25 cellular contexts compared by ENCODE assay signal in the genomic region with DNA sequence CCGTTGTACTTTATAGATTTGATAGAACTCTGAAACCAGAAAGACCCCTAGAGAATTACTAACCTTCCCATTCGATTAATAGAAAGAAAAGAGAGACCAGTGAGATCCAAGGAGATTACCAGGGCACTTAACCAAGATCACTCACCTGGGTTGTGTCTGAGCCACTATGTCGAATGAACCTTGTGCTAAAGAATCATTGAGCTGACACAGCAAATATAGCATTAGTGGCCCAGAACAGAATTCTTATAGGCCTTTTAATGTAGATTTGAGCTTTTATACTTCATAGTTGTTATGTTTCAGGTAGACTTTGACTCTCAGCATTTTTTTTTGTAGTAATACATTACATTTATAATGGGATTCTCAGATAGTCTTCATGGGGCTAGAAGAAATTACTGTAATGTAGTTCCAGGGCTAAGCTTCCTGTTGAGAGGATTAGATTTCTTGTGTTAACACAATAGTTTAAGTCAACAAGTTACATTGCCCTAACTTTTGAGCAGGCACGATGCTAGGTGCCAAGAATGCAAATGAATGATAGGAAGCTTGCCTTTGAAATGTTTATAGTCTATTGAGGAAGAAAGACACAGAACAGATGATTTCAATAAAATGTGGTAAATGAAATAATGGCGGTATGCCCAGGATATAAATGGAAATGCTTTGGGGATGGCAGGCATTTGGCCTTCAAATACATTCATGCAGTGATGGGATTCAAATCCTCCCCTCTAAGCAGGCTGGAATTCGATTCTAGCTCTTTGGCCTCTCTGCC. TPM values are rescaled to one million over a fixed set of nuclear protein-coding genes. Genes with fewer than 3 reads are reported as not detected.
DNase-seq lines count a peak whose midpoint lies in the region; ATAC-seq and TF ChIP-seq lines count a peak whose summit lies in the region.
"Had no signal": no experiment of that assay in that cellular context is flagged by ENCODE, and none has a peak within 500 bp of the region (broad histone marks: within the 10 kb centered on the region; RNA-seq: fewer than 3 reads in every experiment).

No MANE protein-coding gene starts in this region.

- H3K4me1 ChIP-seq in fibroblast of lung (ENCODE audit: control insufficient read depth, extremely low read depth, insufficient read depth, low read length) = no peaks in the 10 kb centered on the region
- H3K4me1 ChIP-seq in neuronal stem cell (ENCODE audit: control insufficient read depth in 2 of 2, insufficient read depth in 1 of 2, low read depth in 1 of 2, low read length in 2 of 2) = peaks cover 5 to 29% of the 10 kb centered on the region in 2 donors
- H3K4me1 ChIP-seq: pancreas had no signal

- no peak overlapping the region for H2BK12ac ChIP-seq in neuronal stem cell (ENCODE audit: low read length)

- H3K27me3 ChIP-seq in fibroblast of lung (ENCODE audit: control insufficient read depth, insufficient read depth, low read length) = no peaks in the 10 kb centered on the region
- H3K27me3 ChIP-seq in neuronal stem cell (ENCODE audit: control insufficient read depth in 3 of 3, insufficient read depth in 3 of 3, low read depth in 1 of 3, low read length in 3 of 3) = no peaks in the 10 kb centered on the region
- H3K27me3 ChIP-seq: pancreas, SJCRH30, tibial nerve had no signal

- H2BK120ac ChIP-seq in neuronal stem cell (ENCODE audit: low read depth, low read length) = no peak overlapping the region

- H3K4ac ChIP-seq in neuronal stem cell (ENCODE audit: low read length) = no peak overlapping the region

- H3K27ac ChIP-seq in fibroblast of lung (ENCODE audit: insufficient read depth, low read length) (no peak overlapping the region), neuronal stem cell (replicated peaks; ENCODE audit: low read length) (no peak overlapping the region)
- H3K27ac ChIP-seq: 22Rv1, pancreas, PC-9, SJCRH30, tibial nerve had no signal

- no peak overlapping the region for H4K8ac ChIP-seq in neuronal stem cell (ENCODE audit: low read depth, low read length)

- no peak overlapping the region for H2AFZ ChIP-seq in fibroblast of lung (ENCODE audit: low read length)
- H2AFZ ChIP-seq in neuronal stem cell (ENCODE audit: low read length) = no peak overlapping the region
- H2AFZ ChIP-seq: PC-9 had no signal

- peaks cover 7% of the 10 kb centered on the region for H3K36me3 ChIP-seq in fibroblast of lung (ENCODE audit: control insufficient read depth, insufficient read depth, low read length)
- peaks cover 0 to 68% of the 10 kb centered on the region in 2 donors for H3K36me3 ChIP-seq in neuronal stem cell (replicated peaks in 1 of 2; ENCODE audit: control insufficient read depth in 2 of 2, insufficient read depth in 2 of 2, low read length in 2 of 2)

- H3K14ac ChIP-seq in neuronal stem cell (ENCODE audit: low read length) = no peak overlapping the region

- H4K91ac ChIP-seq in neuronal stem cell (ENCODE audit: low read depth, low read length, poor library complexity) = no peak overlapping the region

- H3K23ac ChIP-seq in neuronal stem cell (ENCODE audit: low read depth, low read length, poor library complexity) = no peak overlapping the region

- H3K9ac ChIP-seq in fibroblast of lung (ENCODE audit: insufficient read depth, low read length) = no peak overlapping the region
- no peak overlapping the region for H3K9ac ChIP-seq in neuronal stem cell (ENCODE audit: low read depth, low read length, poor library complexity)

- no CpG with 5 or more reads among the region's 6 CpGs for WGBS in neuronal stem cell (ENCODE audit: extremely low coverage in 2 of 2, insufficient read length in 2 of 2, insufficient replicate concordance in 1 of 2), 2 donors

- H2BK15ac ChIP-seq in neuronal stem cell (ENCODE audit: low read length) = no peak overlapping the region

- peak; percentile 89 for ATAC-seq in SK-N-SH treated with all-trans-retinoic acid at 6 μM for 48 hours
- ATAC-seq in GM21390 (IDR thresholded peaks at IDR 0.05; ENCODE audit: unreplicated experiment) = no peak
- ATAC-seq: CD8-positive, alpha-beta T cell; pancreas; sciatic nerve; stimulated activated memory B cell treated with anti-CD40 and anti-IgM and Interleukin-4, amounts not matched to agents 10 μg/mL and 1 μg/mL and 100 μg/mL, for 72 hours had no signal

- no peak for TF ChIP-seq CTCF in fibroblast of lung (conservative IDR thresholded peaks at IDR 0.05 in 1 of 2, IDR thresholded peaks at IDR 0.05 in 1 of 2; ENCODE audit: low read depth in 1 of 2, low read length in 2 of 2)

- H3K79me2 ChIP-seq in fibroblast of lung (ENCODE audit: control insufficient read depth, insufficient read depth, low read length) = no peaks in the 10 kb centered on the region

- H4K20me1 ChIP-seq in fibroblast of lung (ENCODE audit: control insufficient read depth, extremely low read depth, insufficient read depth, low read length) = no peaks in the 10 kb centered on the region

- no peaks in the 10 kb centered on the region for H3K9me3 ChIP-seq in fibroblast of lung (ENCODE audit: control insufficient read depth, insufficient read depth, low read depth, low read length)
- H3K9me3 ChIP-seq in neuronal stem cell (replicated peaks in 1 of 2; ENCODE audit: control insufficient read depth in 2 of 2, insufficient read depth in 1 of 2, low read depth in 1 of 2, low read length in 2 of 2) = no peaks in the 10 kb centered on the region
- H3K9me3 ChIP-seq: pancreas, SJCRH30, tibial nerve had no signal

- no peaks in the 10 kb centered on the region for H3K79me1 ChIP-seq in neuronal stem cell (ENCODE audit: low read depth, low read length)

- peak; percentile 19 for DNase-seq in NCI-H2196 (lab: John Stamatoyannopoulos, UW; ENCODE audit: unreplicated experiment)
- DNase-seq in NCI-H2196 treated with DMSO at 0.1 percent for 48 hours (lab: John Stamatoyannopoulos, UW; ENCODE audit: unreplicated experiment) = no peak
- DNase-seq in fibroblast of lung (ENCODE audit: low read depth in 2 of 2) = peak; percentile 47 to 62
- no peak for DNase-seq in epidermal melanocyte (ENCODE audit: insufficient read length, low spot score)
- DNase-seq in neuronal stem cell (ENCODE audit: low spot score) = no peak
- DNase-seq in 8988T = no peak
- DNase-seq: activated B cell treated with CpG ODN at 0.5 μM for 24 hours; activated CD4-positive, alpha-beta memory T cell treated with anti-CD3 and anti-CD28 coated beads for 36 hours; activated naive CD4-positive, alpha-beta T cell treated with anti-CD3 and anti-CD28 coated beads for 36 hours; activated T-cell treated with anti-CD3 and anti-CD28 coated beads, Interleukin-2, amount 50 U/mL, for 1 hour; anterior cingulate cortex; CD8-positive, alpha-beta T cell; DMS53; mammary epithelial cell; NCI-H146; NCI-H2171 treated with DMSO at 0.1 percent for 48 hours; pancreas; PC-9; SJCRH30 had no signal

- no peak overlapping the region for H3K18ac ChIP-seq in neuronal stem cell (ENCODE audit: low read length)

- no peak overlapping the region for H2AK5ac ChIP-seq in neuronal stem cell (ENCODE audit: low read depth, low read length)

- H2BK5ac ChIP-seq in neuronal stem cell (ENCODE audit: low read length) = no peak overlapping the region

- H3K4me2 ChIP-seq in fibroblast of lung (ENCODE audit: extremely low read depth, insufficient read depth, low read length) (no peak overlapping the region), neuronal stem cell (ENCODE audit: insufficient read depth, low read length, poor library complexity, severe bottlenecking) (no peak overlapping the region)
- H3K4me2 ChIP-seq: PC-9 had no signal

- H3K4me3 ChIP-seq in fibroblast of lung (replicated peaks in 1 of 4; ENCODE audit: control extremely low read depth in 1 of 4, insufficient read depth in 1 of 4, low read depth in 3 of 4, low read length in 4 of 4) (no peak overlapping the region), neuronal stem cell (ENCODE audit: low read length in 2 of 2) (no peak overlapping the region)
- H3K4me3 ChIP-seq: pancreas, PC-9, SJCRH30, tibial nerve had no signal

TF ChIP-seq in SK-N-SH treated with all-trans-retinoic acid at 6 μM for 48 hours, 23 proteins besides CTCF, POLR2A, EP300 and RAD21 (continues in another document):
- TF ChIP-seq ARNTL (CRISPR knock-in tag; IDR thresholded peaks at IDR 0.05; ENCODE audit: borderline replicate concordance, low read depth) (no peak), TSHZ2 (CRISPR knock-in tag; IDR thresholded peaks at IDR 0.05) (no peak), ESRRG (CRISPR knock-in tag; IDR thresholded peaks at IDR 0.05) (no peak), GLIS3 (CRISPR knock-in tag; IDR thresholded peaks at IDR 0.05) (no peak), ISL1 (CRISPR knock-in tag; IDR thresholded peaks at IDR 0.05) (peak; percentile 92), ZNF565 (CRISPR knock-in tag; conservative IDR thresholded peaks at IDR 0.05; ENCODE audit: low read depth) (no peak)

RNA-seq across cellular contexts. Expression of gene ABHD10, which starts 24.4 kb away (rescaled TPM):
- 38.5 and 48.6 TPM in 2 replicates for total RNA-seq in fibroblast of lung
- 29.8 and 31.2 TPM in 2 replicates for polyA plus RNA-seq in fibroblast of lung
- 14.5 and 21.1 TPM in 2 replicates for polyA plus RNA-seq in fibroblast of lung (2012)
- 1.5 and 4.5 TPM in 2 replicates for polyA minus RNA-seq in fibroblast of lung (ENCODE audit: low replicate concordance)
- 26.8 TPM for polyA plus RNA-seq in neuronal stem cell (2013, experiment 1 of 2)
- 26.8 TPM for polyA plus RNA-seq in neuronal stem cell (2013, experiment 2 of 2)

RNA-seq across cellular contexts. Expression of gene TAGLN3, which starts 44.3 kb away (rescaled TPM):
- total RNA-seq in fibroblast of lung = 0.33 and 0.51 TPM in 2 replicates
- 0.10 and 1.2 TPM in 2 replicates for polyA plus RNA-seq in fibroblast of lung
- polyA plus RNA-seq in fibroblast of lung (2012) = 0.31 and 0.76 TPM in 2 replicates
- not detected in 2 replicates for polyA minus RNA-seq in fibroblast of lung (ENCODE audit: low replicate concordance)
- polyA plus RNA-seq in neuronal stem cell (2013, experiment 1 of 2) = 57.1 TPM
- polyA plus RNA-seq in neuronal stem cell (2013, experiment 2 of 2) = 53.3 TPM
- total RNA-seq: activated B cell treated with CpG ODN at 0.5 μM for 24 hours; CD8-positive, alpha-beta T cell; PC-9 had no signal

Comparison
In these comparisons a context has a peak if more than half of its experiments do, and no peak if none do; other contexts are left out.
1. DNase-seq: peak in NCI-H2196 (single experiment) and fibroblast of lung (2 of 2); none in NCI-H2196 treated with DMSO at 0.1 percent for 48 hours (single experiment), epidermal melanocyte (single experiment), neuronal stem cell (single experiment) and 8988T (single experiment).